Comparison of ENCODE assay signal across 8 cellular contexts in genomic region chr10:102917314-102917961, GRCh38. TPM values are rescaled to one million over a fixed set of nuclear protein-coding genes. Genes with fewer than 3 reads are reported as not detected.
DNase-seq lines count a peak whose midpoint lies in the region; ATAC-seq and TF ChIP-seq lines count a peak whose summit lies in the region.

No MANE protein-coding gene starts in this region.

- no peaks in the 10 kb centered on the region for H3K9me3 ChIP-seq in lower lobe of right lung

- ATAC-seq in GM18505 (IDR thresholded peaks at IDR 0.05; ENCODE audit: unreplicated experiment) (peak; percentile 49), HG03045 (IDR thresholded peaks at IDR 0.05; ENCODE audit: unreplicated experiment) (peak; percentile 42), lower lobe of right lung (peak; percentile 86 to 89)

- no peaks in the 10 kb centered on the region for H3K36me3 ChIP-seq in lower lobe of right lung

- TF ChIP-seq CTCF in 22Rv1 (IDR thresholded peaks at IDR 0.05), result peak; percentile 97
- peak in 55 of 56 donors; percentile 84 to 99 (median 98) for TF ChIP-seq CTCF in dorsolateral prefrontal cortex (IDR thresholded peaks at IDR 0.05 in 54 of 56, conservative IDR thresholded peaks at IDR 0.05 in 2 of 56; ENCODE audit: low read depth in 1 of 56, partially characterized antibody in 56 of 56)
- peak; percentile 99 for TF ChIP-seq CTCF in lower lobe of right lung (IDR thresholded peaks at IDR 0.05)

- H3K27me3 ChIP-seq in dorsolateral prefrontal cortex (no peaks in the 10 kb centered on the region), lower lobe of right lung (ENCODE audit: low read depth) (peaks cover 4% of the 10 kb centered on the region)

- H3K4me3 ChIP-seq in dorsolateral prefrontal cortex (peak overlapping the region; percentile 49 to 99 (median 93)), lower lobe of right lung (peak overlapping the region; percentile 98)

- TF ChIP-seq POLR2A in GM18505 (IDR thresholded peaks at IDR 0.05; ENCODE audit: borderline replicate concordance, extremely low read depth, insufficient read depth, insufficient read length), result no peak

- H3K27ac ChIP-seq in 22Rv1 (peak overlapping the region; percentile 83), dorsolateral prefrontal cortex (peak overlapping the region in 57 of 59 donors; percentile 63 to 99 (median 96)), lower lobe of right lung (peak overlapping the region; percentile 84)

- DNase-seq in NCI-H226 (peak; percentile 54), dorsolateral prefrontal cortex (peak; percentile 78 to 89 (median 82)), lower lobe of right lung (peak; percentile 90)
- DNase-seq in activated CD4-positive, alpha-beta T cell treated with anti-CD3 and anti-CD28 coated beads, Interleukin-2, amount 50 U/mL, for 48 hours, result peak; percentile 81 to 85
- peak; percentile 83 for DNase-seq in stimulated activated CD4-positive, alpha-beta T cell treated with anti-CD3 and anti-CD28 coated beads, Interleukin-4, amount 100 ng/mL, for 24 hours

- intact Hi-C loops in dorsolateral prefrontal cortex (cut with DNase I) (loop anchor here (1.0 to 10.0 kb wide), 6 partner anchors 150 to 417 kb away; partner anchors contain the start of genes NT5C2 (in 1 of the 2) and RPEL1 (in 1 of the 2)), lower lobe of right lung (cut with DNase I) (loop anchor here (10.0 kb wide), 1 partner anchor 327 kb away; the partner anchor contains the start of gene RPEL1)

- H3K4me1 ChIP-seq in lower lobe of right lung, result peaks cover 38% of the 10 kb centered on the region

RNA-seq across cellular contexts. Expression of gene CNNM2, which starts 0.7 kb away (rescaled TPM):
- total RNA-seq in dorsolateral prefrontal cortex (10 to 100 TPM; 25.2 to 40.5 (median 31.9) TPM), lower lobe of right lung (12.1 TPM)

RNA-seq across cellular contexts. Expression of gene AS3MT, which starts 48.2 kb away (rescaled TPM):
- total RNA-seq in dorsolateral prefrontal cortex (1 to 10 TPM in 107 of 120 experiments, under 1 TPM in 7, not detected in 6; 0.32 to 9.6 (median 4.0) TPM), lower lobe of right lung (1.9 TPM)

Comparison
In these comparisons a context has a peak if more than half of its experiments do, and no peak if none do; other contexts are left out.
1. Peak in every context shown above with its lines: DNase-seq, ATAC-seq, H3K4me3 ChIP-seq and H3K27ac ChIP-seq.